ENCODE assay signal across 10 cellular contexts in genomic region chr11:35138058-35138457, GRCh38. TPM values are rescaled to one million over a fixed set of nuclear protein-coding genes. Genes with fewer than 3 reads are reported as not detected.
DNase-seq lines count a peak whose midpoint lies in the region; FAIRE-seq and TF ChIP-seq lines count a peak whose summit lies in the region.
"Had no signal": no experiment of that assay in that cellular context is flagged by ENCODE, and none has a peak within 500 bp of the region (broad histone marks: within the 10 kb centered on the region; RNA-seq: fewer than 3 reads in every experiment).

No MANE protein-coding gene starts in this region.

- no peak for FAIRE-seq in frontal cortex (lab: Jason Lieb, UNC)
- FAIRE-seq: kidney had no signal

- peaks cover 15 to 23% of the 10 kb centered on the region in 2 donors for H3K36me3 Mint-ChIP-seq in CD14-positive monocyte
- peaks cover 4% of the 10 kb centered on the region for H3K36me3 Mint-ChIP-seq in neural crest cell (ENCODE audit: low read depth)

- H3K9me3 Mint-ChIP-seq in CD14-positive monocyte (peaks cover 0 to 3% (median 0%) of the 10 kb centered on the region in 7 donors), neural crest cell (peaks cover 2% of the 10 kb centered on the region)

- H3K27me3 Mint-ChIP-seq in CD14-positive monocyte (ENCODE audit: low read depth in 3 of 3) (peaks cover 0 to 3% (median 0%) of the 10 kb centered on the region in 3 donors), neural crest cell (ENCODE audit: low read depth) (peaks cover 80% of the 10 kb centered on the region)

- H3K4me3 ChIP-seq in MG63 (peak overlapping the region; percentile 97), choroid plexus epithelial cell (ENCODE audit: low read depth, low read length) (peak overlapping the region; percentile 93)

- TF ChIP-seq CTCF in CD14-positive monocyte (IDR thresholded peaks at IDR 0.05) (no peak), choroid plexus epithelial cell (conservative IDR thresholded peaks at IDR 0.05; ENCODE audit: low read depth, low read length) (no peak), neural crest cell (conservative IDR thresholded peaks at IDR 0.05) (no peak)

- no peaks in the 10 kb centered on the region for H3K9me3 ChIP-seq in MG63

- peaks cover 40% of the 10 kb centered on the region for H3K36me3 ChIP-seq in MG63

- DNase-seq in CD14-positive monocyte (ENCODE audit: low spot score) (no peak), MG63 (no peak), choroid plexus epithelial cell (ENCODE audit: low read depth) (no peak), neural crest cell (ENCODE audit: low read depth, low spot score) (no peak), COLO668 (lab: John Stamatoyannopoulos, UW; ENCODE audit: unreplicated experiment) (no peak), GM19240 (ENCODE audit: insufficient read length, low spot score) (no peak), SKM-1 (lab: John Stamatoyannopoulos, UW; ENCODE audit: unreplicated experiment) (no peak), frontal cortex (ENCODE audit: low spot score in 2 of 2) (no peak)
- DNase-seq: GF-D8 had no signal

- peak overlapping the region in 6 of 7 donors; percentile 97 to 98 (median 98) for H3K27ac Mint-ChIP-seq in CD14-positive monocyte
- no peak overlapping the region for H3K27ac Mint-ChIP-seq in neural crest cell (ENCODE audit: unreplicated experiment)

- H3K4me3 Mint-ChIP-seq in CD14-positive monocyte (peak overlapping the region; percentile 97), neural crest cell (peak overlapping the region; percentile 68)

- intact Hi-C loops in CD14-positive monocyte (cut with micrococcal nuclease) = no loop called here

- H3K4me1 Mint-ChIP-seq in CD14-positive monocyte (peaks cover 36% of the 10 kb centered on the region), neural crest cell (peaks cover 13% of the 10 kb centered on the region)

- H3K27me3 ChIP-seq in MG63 = no peaks in the 10 kb centered on the region

RNA-seq across cellular contexts. Expression of gene CD44, which starts 0.9 kb away (rescaled TPM):
- polyA plus RNA-seq in CD14-positive monocyte = 100 to 1,000 TPM; 415 to 531 TPM
- 1,423 and 1,833 TPM in 2 replicates for total RNA-seq in MG63 (2014; rRNA removed; shearing (Covaris generic); ENCODE audit: low replicate concordance)
- 0.65 and 1.4 TPM in 2 replicates for total RNA-seq in neural crest cell
- total RNA-seq in frontal cortex = 4.1 TPM

Comparison
In these comparisons a context has a peak if more than half of its experiments do, and no peak if none do; other contexts are left out.
1. RNA of gene CD44, which starts 0.9 kb away (total RNA-seq): 1,423 to 1,833 TPM in MG63; 4.1 TPM in frontal cortex (single experiment) and 0.65 to 1.4 TPM in neural crest cell; every median in the first group is over 100 times any median in the second.